In genomic region chr1:25609921-25610320, GRCh38 we compare ENCODE assay signal across 17 cellular contexts. TPM values are rescaled to one million over a fixed set of nuclear protein-coding genes. Genes with fewer than 3 reads are reported as not detected.
A peak's percentile ranks its signal among the peaks of the same experiment; 100 is the strongest.
DNase-seq lines count a peak whose midpoint lies in the region; ATAC-seq and TF ChIP-seq lines count a peak whose summit lies in the region.
"Had no signal": no experiment of that assay in that cellular context is flagged by ENCODE, and none has a peak within 500 bp of the region (broad histone marks: within the 10 kb centered on the region; RNA-seq: fewer than 3 reads in every experiment).

No MANE protein-coding gene starts in this region.

- H3K27me3 Mint-ChIP-seq in endothelial cell (ENCODE audit: unreplicated experiment): no peaks in the 10 kb centered on the region

- TF ChIP-seq POLR2A in heart left ventricle (IDR thresholded peaks at IDR 0.05) (no peak), breast epithelium (IDR thresholded peaks at IDR 0.05) (no peak)

- H3K36me3 Mint-ChIP-seq in endothelial cell (ENCODE audit: low read depth, unreplicated experiment): no peaks in the 10 kb centered on the region

- H3K36me3 ChIP-seq in heart left ventricle: no peaks in the 10 kb centered on the region
- H3K36me3 ChIP-seq in breast epithelium: no peaks in the 10 kb centered on the region
- H3K36me3 ChIP-seq: BE2C, HAP-1 had no signal

- ATAC-seq in Right ventricle myocardium inferior: peak; percentile 25
- ATAC-seq in heart left ventricle: no peak
- ATAC-seq: activated T-cell treated with anti-CD3 and anti-CD28 coated beads, Interleukin-2, amount 50 U/mL, for 72 hours; left lobe of liver had no signal

- 61 to 70% (median 67%) methylated on average over 6 of the region's 6 CpGs for WGBS in heart left ventricle, 4 donors

- DNase-seq in Right ventricle myocardium inferior (ENCODE audit: missing footprints) (no peak), heart left ventricle (no peak), NCI-H2029 (lab: John Stamatoyannopoulos, UW) (peak; percentile 69), endothelial cell (ENCODE audit: low spot score) (no peak), superior temporal gyrus (ENCODE audit: extremely low spot score) (peak; percentile 44), breast epithelium (ENCODE audit: low spot score in 2 of 2) (no peak), germinal center (ENCODE audit: low spot score) (no peak), COR-L47 (lab: John Stamatoyannopoulos, UW) (no peak)
- DNase-seq: activated CD4-positive, alpha-beta T cell treated with anti-CD3 and anti-CD28 coated beads, Interleukin-2, amount 50 U/mL, for 4 hours; activated T-cell treated with anti-CD3 and anti-CD28 coated beads, Interleukin-2, amount 50 U/mL, for 72 hours; BE2C; cerebellar nuclear complex; NCI-H1092 treated with DMSO at 0.1 percent for 48 hours; NCI-H446 had no signal

- H3K27ac ChIP-seq in heart left ventricle: peak overlapping the region in 1 of 12 donors; percentile 11
- H3K27ac ChIP-seq in breast epithelium: no peak overlapping the region
- H3K27ac ChIP-seq: epithelial cell of prostate had no signal

- H3K27me3 ChIP-seq in heart left ventricle: no peaks in the 10 kb centered on the region
- no peaks in the 10 kb centered on the region for H3K27me3 ChIP-seq in breast epithelium
- H3K27me3 ChIP-seq: BE2C had no signal

- no peak for TF ChIP-seq CTCF in heart left ventricle (IDR thresholded peaks at IDR 0.05)
- no peak for TF ChIP-seq CTCF in endothelial cell (IDR thresholded peaks at IDR 0.05; ENCODE audit: unreplicated experiment)
- no peak for TF ChIP-seq CTCF in breast epithelium (IDR thresholded peaks at IDR 0.05)

- H3K4me1 ChIP-seq in heart left ventricle (peaks cover 0 to 11% (median 0%) of the 10 kb centered on the region in 12 donors), breast epithelium (no peaks in the 10 kb centered on the region)
- H3K4me1 ChIP-seq: BE2C, HAP-1 had no signal

- no peak overlapping the region for H3K4me3 Mint-ChIP-seq in endothelial cell (ENCODE audit: unreplicated experiment)
- H3K4me3 Mint-ChIP-seq: activated T-cell treated with anti-CD3 and anti-CD28 coated beads, Interleukin-2, amount 50 U/mL, for 72 hours had no signal

- no peaks in the 10 kb centered on the region for H3K9me3 ChIP-seq in heart left ventricle
- no peaks in the 10 kb centered on the region for H3K9me3 ChIP-seq in breast epithelium
- H3K9me3 ChIP-seq: BE2C, HAP-1 had no signal

- intact Hi-C loops in Right ventricle myocardium inferior (cut with DNase I): no loop called here
- intact Hi-C loops in heart left ventricle (cut with DNase I): loop anchor here in 9 of 10 donors (2.0 to 10.0 kb wide), 9 partner anchors 58 to 202 kb away; partner anchors contain the start of gene RHCE (in 1 of the 9)
- intact Hi-C loops in breast epithelium (cut with DNase I; ENCODE audit: low total_unique reads): loop anchor here (10.0 kb wide), 1 partner anchor 195 kb away; the partner anchor contains the start of gene SELENON

- H3K4me1 Mint-ChIP-seq in endothelial cell (ENCODE audit: unreplicated experiment): no peaks in the 10 kb centered on the region

- H3K4me3 ChIP-seq in heart left ventricle (no peak overlapping the region), breast epithelium (no peak overlapping the region)
- H3K4me3 ChIP-seq: HAP-1 had no signal

- H3K27ac Mint-ChIP-seq in endothelial cell (ENCODE audit: unreplicated experiment): peak overlapping the region; percentile 9
- H3K27ac Mint-ChIP-seq: activated T-cell treated with anti-CD3 and anti-CD28 coated beads, Interleukin-2, amount 50 U/mL, for 72 hours had no signal

- no peaks in the 10 kb centered on the region for H3K9me3 Mint-ChIP-seq in endothelial cell (ENCODE audit: unreplicated experiment)
- H3K9me3 Mint-ChIP-seq: activated T-cell treated with anti-CD3 and anti-CD28 coated beads, Interleukin-2, amount 50 U/mL, for 72 hours had no signal

RNA-seq across cellular contexts. Expression of gene MAN1C1, which starts 6.7 kb away (rescaled TPM):
- total RNA-seq in Right ventricle myocardium inferior (19.5 TPM), heart left ventricle (10 to 100 TPM; 10.5 to 25.7 (median 14.8) TPM), endothelial cell (ENCODE audit: unreplicated experiment) (29.1 TPM), breast epithelium (10 to 100 TPM in 1 of 3 donors, 1 to 10 TPM in 2; 6.7 to 13.8 (median 6.9) TPM)
- polyA plus RNA-seq in heart left ventricle: 10 to 100 TPM in 1 of 2 donors, 1 to 10 TPM in 1; 7.7 to 10.9 TPM

Comparison
In these comparisons a context has a peak if more than half of its experiments do, and no peak if none do; other contexts are left out.
1. DNase-seq: peak in NCI-H2029 (single experiment) and superior temporal gyrus (single experiment); none in Right ventricle myocardium inferior (single experiment), heart left ventricle (0 of 5), endothelial cell (single experiment), breast epithelium (0 of 2), germinal center (single experiment) and COR-L47 (single experiment).